ENCODE assay signal across 18 cellular contexts in the genomic region with DNA sequence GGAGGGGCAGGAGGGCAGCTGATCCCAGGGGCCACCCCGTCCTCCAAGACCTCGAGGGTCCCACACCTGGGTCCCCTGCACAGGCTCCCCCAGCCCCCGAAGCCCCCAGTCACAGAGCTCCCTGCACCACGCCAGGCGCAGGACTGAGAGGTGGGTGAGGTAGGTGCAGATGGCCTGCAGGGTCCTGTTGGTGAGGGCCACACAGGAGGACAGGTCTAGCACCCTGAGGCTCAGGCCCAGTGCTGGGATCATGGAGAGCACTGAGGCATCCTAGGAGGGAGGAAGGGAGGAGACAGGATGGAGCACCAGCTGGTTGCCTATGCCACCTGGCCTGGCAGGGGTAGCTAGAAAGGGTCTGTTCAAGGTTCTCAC. TPM values are rescaled to one million over a fixed set of nuclear protein-coding genes. Genes with fewer than 3 reads are reported as not detected.
A peak's percentile ranks its signal among the peaks of the same experiment; 100 is the strongest.
DNase-seq lines count a peak whose midpoint lies in the region; ATAC-seq and TF ChIP-seq lines count a peak whose summit lies in the region.
"Had no signal": no experiment of that assay in that cellular context is flagged by ENCODE, and none has a peak within 500 bp of the region (broad histone marks: within the 10 kb centered on the region; RNA-seq: fewer than 3 reads in every experiment).

No MANE protein-coding gene starts in this region.

- H3K4me1 Mint-ChIP-seq in stimulated activated naive CD8-positive, alpha-beta T cell treated with anti-CD3 and anti-CD28 coated beads, Interleukin-15, Interleukin-2, amounts not matched to agents 100 ng/mL and 50 ng/mL, for 24 hours (ENCODE audit: low read depth) = no peaks in the 10 kb centered on the region
- H3K4me1 Mint-ChIP-seq: immature natural killer cell had no signal

- no peak overlapping the region for H3K9ac ChIP-seq in colonic mucosa (ENCODE audit: low read depth in 2 of 2, low read length in 2 of 2)
- H3K9ac ChIP-seq: GM23248 had no signal

- H3K9me3 Mint-ChIP-seq in stimulated activated naive CD8-positive, alpha-beta T cell treated with anti-CD3 and anti-CD28 coated beads, Interleukin-15, Interleukin-2, amounts not matched to agents 100 ng/mL and 50 ng/mL, for 24 hours = no peaks in the 10 kb centered on the region
- H3K9me3 Mint-ChIP-seq: immature natural killer cell had no signal

- no peak overlapping the region for H3K27ac ChIP-seq in colonic mucosa
- H3K27ac ChIP-seq: cardiac muscle cell, GM23248, heart right ventricle, testis had no signal

- H3K27me3 Mint-ChIP-seq in stimulated activated naive CD8-positive, alpha-beta T cell treated with anti-CD3 and anti-CD28 coated beads, Interleukin-15, Interleukin-2, amounts not matched to agents 100 ng/mL and 50 ng/mL, for 24 hours = no peaks in the 10 kb centered on the region
- H3K27me3 Mint-ChIP-seq: T-helper 17 cell had no signal

- no peak for DNase-seq in stimulated activated naive CD8-positive, alpha-beta T cell treated with anti-CD3 and anti-CD28 coated beads, Interleukin-15, Interleukin-2, amounts not matched to agents 100 U/mL and 50 U/mL, for 24 hours
- DNase-seq in hippocampal formation (lab: John Stamatoyannopoulos, UW) = no peak
- no peak for DNase-seq in colonic mucosa
- DNase-seq: amygdala; dermis blood vessel endothelial cell; heart right ventricle; immature natural killer cell; KBM-7; MV-4-11; NCI-H1694 treated with DMSO at 0.1 percent for 48 hours; stimulated activated CD4-positive, alpha-beta T cell treated with anti-CD3 and anti-CD28 coated beads, Interleukin-12 subunit alpha, Interleukin-12 subunit beta, amount 100 ng/mL, for 4 hours; T-helper 17 cell; testis had no signal

- no peak overlapping the region for H3K4me3 Mint-ChIP-seq in stimulated activated naive CD8-positive, alpha-beta T cell treated with anti-CD3 and anti-CD28 coated beads, Interleukin-15, Interleukin-2, amounts not matched to agents 100 ng/mL and 50 ng/mL, for 24 hours
- H3K4me3 Mint-ChIP-seq: CD14-positive monocyte, immature natural killer cell, T-helper 17 cell had no signal

- H3K27me3 ChIP-seq in colonic mucosa = no peaks in the 10 kb centered on the region
- H3K27me3 ChIP-seq: cardiac muscle cell, heart right ventricle, testis had no signal

- H3K36me3 ChIP-seq in colonic mucosa = no peaks in the 10 kb centered on the region
- H3K36me3 ChIP-seq: cardiac muscle cell had no signal

- intact Hi-C loops in colonic mucosa (cut with DNase I) = no loop called here

- no peaks in the 10 kb centered on the region for H3K9me3 ChIP-seq in colonic mucosa
- H3K9me3 ChIP-seq: heart right ventricle, testis had no signal

- no peaks in the 10 kb centered on the region for H3K4me1 ChIP-seq in colonic mucosa

- no peak overlapping the region for H3K4me3 ChIP-seq in colonic mucosa
- H3K4me3 ChIP-seq: cardiac muscle cell, GM23248, heart right ventricle, testis had no signal

- TF ChIP-seq CTCF in colonic mucosa (IDR thresholded peaks at IDR 0.05) = no peak

- no peak for ATAC-seq in stimulated activated naive CD8-positive, alpha-beta T cell treated with anti-CD3 and anti-CD28 coated beads, Interleukin-15, Interleukin-2, amounts not matched to agents 100 U/mL and 50 U/mL, for 24 hours
- ATAC-seq: heart right ventricle, T-helper 17 cell had no signal

- H3K36me3 Mint-ChIP-seq in stimulated activated naive CD8-positive, alpha-beta T cell treated with anti-CD3 and anti-CD28 coated beads, Interleukin-15, Interleukin-2, amounts not matched to agents 100 ng/mL and 50 ng/mL, for 24 hours (ENCODE audit: low read depth) = no peaks in the 10 kb centered on the region
- H3K36me3 Mint-ChIP-seq: immature natural killer cell had no signal

- peak overlapping the region; percentile 36 for H3K27ac Mint-ChIP-seq in stimulated activated naive CD8-positive, alpha-beta T cell treated with anti-CD3 and anti-CD28 coated beads, Interleukin-15, Interleukin-2, amounts not matched to agents 100 ng/mL and 50 ng/mL, for 24 hours
- H3K27ac Mint-ChIP-seq: immature natural killer cell, T-helper 17 cell had no signal

RNA-seq across cellular contexts. Expression of gene ELMO3, which starts 9.6 kb away (rescaled TPM):
- total RNA-seq in colonic mucosa = 10 to 100 TPM; 60.7 to 75.6 TPM

RNA-seq across cellular contexts. Expression of gene E2F4, which starts 16.6 kb away (rescaled TPM):
- 10 to 100 TPM; 53.3 to 89.0 TPM for total RNA-seq in colonic mucosa

RNA-seq across cellular contexts. Expression of gene TMEM208, which starts 18.4 kb away (rescaled TPM):
- total RNA-seq in colonic mucosa = 10 to 100 TPM; 42.8 to 69.0 TPM

RNA-seq across cellular contexts. Expression of gene EXOC3L1, which starts 18.6 kb away (rescaled TPM):
- total RNA-seq in colonic mucosa = 1 to 10 TPM; 2.3 to 4.6 TPM
- total RNA-seq: GM23248, SK-MEL-5, T-helper 17 cell had no signal

RNA-seq across cellular contexts. Expression of gene MATCAP1, which starts 24.7 kb away (rescaled TPM):
- total RNA-seq in colonic mucosa = 10 to 100 TPM; 24.0 to 43.0 TPM
